In genomic region chr21:34668803-34669148, GRCh38 we compare ENCODE assay signal across 8 cellular contexts. TPM values are rescaled to one million over a fixed set of nuclear protein-coding genes. Genes with fewer than 3 reads are reported as not detected.
DNase-seq lines count a peak whose midpoint lies in the region; TF ChIP-seq lines count a peak whose summit lies in the region.
"Had no signal": no experiment of that assay in that cellular context is flagged by ENCODE, and none has a peak within 500 bp of the region (broad histone marks: within the 10 kb centered on the region; RNA-seq: fewer than 3 reads in every experiment).

Gene CLIC6 (plus strand): TSS chr21:34668994. CDS start chr21:34669389, 395 bp downstream.

- H3K4me3 ChIP-seq in HUES64 (ENCODE audit: low read length) = peak within 1 kb of the TSS; percentile 49
- peak within 1 kb of the TSS; percentile 61 to 73 (median 65) for H3K4me3 ChIP-seq in breast epithelium
- H3K4me3 ChIP-seq in lower leg skin (ENCODE audit: low read depth, poor library complexity, severe bottlenecking) = peak within 1 kb of the TSS; percentile 40

- 0 out of 2 replicates have a peak, but pooled peaks cover 3% of the 10 kb centered on the region for H3K4me1 ChIP-seq in HUES64 (ENCODE audit: insufficient read depth, low read length)
- no peaks in the 10 kb centered on the region for H3K4me1 ChIP-seq in breast epithelium

- intact Hi-C loops in breast epithelium (cut with DNase I; ENCODE audit: low total_unique reads) (no loop called here), lower leg skin (cut with DNase I; ENCODE audit: low total_unique reads) (no loop called here)

- TF ChIP-seq POLR2A in breast epithelium (IDR thresholded peaks at IDR 0.05) (no peak), lower leg skin (IDR thresholded peaks at IDR 0.05) (no peak)

- no peaks in the 10 kb centered on the region for H3K36me3 ChIP-seq in HUES64 (ENCODE audit: insufficient read depth, low read length)
- H3K36me3 ChIP-seq in breast epithelium = no peaks in the 10 kb centered on the region

- H3K9me3 ChIP-seq in HUES64 (ENCODE audit: insufficient read depth, low read depth, low read length) (no peaks in the 10 kb centered on the region), breast epithelium (no peaks in the 10 kb centered on the region)

- H3K27ac ChIP-seq in HUES64 (ENCODE audit: low read depth, low read length) (no peak within 1 kb of the TSS), breast epithelium (peak within 1 kb of the TSS; percentile 78 to 82)

- TF ChIP-seq CTCF in breast epithelium (IDR thresholded peaks at IDR 0.05) (no peak), lower leg skin (IDR thresholded peaks at IDR 0.05) (no peak), subcutaneous adipose tissue (IDR thresholded peaks at IDR 0.05; ENCODE audit: low read depth) (no peak)

- H3K27me3 ChIP-seq in HUES64 (ENCODE audit: insufficient read depth, low read length) (peaks cover 76% of the 10 kb centered on the region), breast epithelium (peaks cover 0 to 4% of the 10 kb centered on the region in 2 donors)

- 2% methylated on average over 17 of the region's 18 CpGs for WGBS in HUES64
- WGBS in lower leg skin, 2 donors = 19 to 26% methylated on average over 14 to 18 of the region's 18 CpGs

- DNase-seq in breast epithelium (ENCODE audit: low spot score in 2 of 2) = peak in 1 of 2 donors; percentile 72
- DNase-seq in lower leg skin (ENCODE audit: low spot score in 2 of 2) = peak; percentile 72 to 93
- DNase-seq in A172 (ENCODE audit: low spot score) = no peak
- no peak for DNase-seq in cortex of kidney (lab: John Stamatoyannopoulos, UW)
- DNase-seq in stimulated activated CD4-positive, alpha-beta T cell treated with anti-CD3 and anti-CD28 coated beads, Interleukin-2, amount 100 ng/mL, for 24 hours = no peak
- DNase-seq: NCI-H524 had no signal

- H3K9ac ChIP-seq in HUES64 (ENCODE audit: low read depth, low read length) = peak within 1 kb of the TSS; percentile 68; the same call in 1 of the 2 replicates

RNA-seq across cellular contexts. Expression of gene CLIC6, which starts in this region (rescaled TPM):
- polyA plus RNA-seq in HUES64 (2013, experiment 1 of 2) = 0.60 TPM
- 1.2 TPM for polyA plus RNA-seq in HUES64 (2013, experiment 2 of 2)
- total RNA-seq in breast epithelium (10 to 100 TPM in 2 of 3 donors, 1 to 10 TPM in 1; 10.0 to 34.1 (median 14.4) TPM), lower leg skin (1 to 10 TPM; 2.1 to 5.9 (median 3.3) TPM), subcutaneous adipose tissue (10 to 100 TPM; 10.4 to 37.7 (median 20.3) TPM)
- not detected in 2 replicates for total RNA-seq in A172 (2014; rRNA removed; shearing (Covaris generic))

Comparison
In these comparisons a context has a peak if more than half of its experiments do, and no peak if none do; other contexts are left out.
1. DNase-seq: peak in lower leg skin (2 of 2); none in A172 (single experiment), cortex of kidney (single experiment) and stimulated activated CD4-positive, alpha-beta T cell treated with anti-CD3 and anti-CD28 coated beads, Interleukin-2, amount 100 ng/mL, for 24 hours (0 of 2).
2. Peak in every context shown above with its lines, with median percentiles within 50 percentile points of each other: H3K4me3 ChIP-seq.